In the genomic region with DNA sequence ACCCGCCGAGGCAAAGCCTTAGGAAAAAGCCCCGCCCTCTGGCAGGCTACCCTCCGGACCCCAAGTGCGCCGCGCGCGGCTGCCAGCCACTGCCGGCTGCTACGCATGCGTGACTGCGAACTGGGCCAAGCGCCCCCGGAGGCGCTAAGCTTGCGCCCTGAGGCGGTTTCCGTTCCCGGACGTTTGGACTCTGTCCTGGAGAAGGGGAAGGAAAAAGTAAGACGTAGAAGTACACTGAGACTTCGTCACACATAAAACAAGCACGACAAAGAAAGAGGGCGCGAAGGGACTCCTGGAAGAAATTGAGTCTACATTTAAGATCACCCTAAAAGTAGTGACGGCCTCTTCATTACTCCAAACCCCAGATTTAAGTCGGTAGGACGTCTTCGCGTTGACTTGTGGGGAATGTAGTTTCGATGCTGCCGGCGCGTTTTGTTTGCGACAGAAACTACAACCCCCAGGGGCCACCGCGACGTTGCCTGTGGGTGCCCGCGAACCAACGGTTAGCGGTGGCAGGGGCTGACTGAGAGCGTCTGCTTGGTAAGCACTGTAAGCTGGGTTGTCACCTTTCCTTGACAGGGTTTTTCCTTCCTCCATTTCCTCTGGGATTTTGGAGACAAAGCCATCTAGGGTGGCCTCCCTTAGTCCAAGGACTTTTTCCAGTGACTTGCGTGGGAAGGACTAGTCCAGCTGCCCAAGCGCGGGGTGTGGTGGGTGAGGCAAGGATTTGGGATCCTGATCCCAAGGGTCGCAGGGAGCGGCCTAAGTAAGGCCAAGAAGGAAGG, we compare ENCODE assay signal across 8 cellular contexts. TPM values are rescaled to one million over a fixed set of nuclear protein-coding genes. Genes with fewer than 3 reads are reported as not detected.
DNase-seq lines count a peak whose midpoint lies in the region; ATAC-seq, FAIRE-seq and TF ChIP-seq lines count a peak whose summit lies in the region.

A gene (plus strand): TSS at position 472 of the 785 bp plus-strand sequence. CDS start 49,715 bp downstream, outside the sequence.

- peak within 1 kb of the TSS; percentile 96 for H2AFZ ChIP-seq in Loucy (ENCODE audit: low read length)

- H3K4me3 ChIP-seq in Loucy (ENCODE audit: low read length, poor library complexity, severe bottlenecking), result peak within 1 kb of the TSS; percentile 91
- peak within 1 kb of the TSS; percentile 71 for H3K4me3 ChIP-seq in fibroblast of pulmonary artery (replicated peaks; ENCODE audit: low read depth, low read length)

- H3K4me1 ChIP-seq in ES-I3 (ENCODE audit: insufficient read depth, low read length) (no peaks in the 10 kb centered on the region), Loucy (ENCODE audit: insufficient read depth, low read length, poor library complexity, severe bottlenecking) (peaks cover 50% of the 10 kb centered on the region)

- peaks cover 78% of the 10 kb centered on the region for H3K79me2 ChIP-seq in Loucy (ENCODE audit: insufficient read depth, low read length)

- H3K9ac ChIP-seq in ES-I3 (ENCODE audit: low read depth, low read length) (peak within 1 kb of the TSS; percentile 94), Loucy (ENCODE audit: low read depth, low read length, poor library complexity, severe bottlenecking) (peak within 1 kb of the TSS; percentile 94)

- FAIRE-seq in H54 (lab: Jason Lieb, UNC), result peak; percentile 30

- peak within 1 kb of the TSS; percentile 94 to 96 for H3K27ac Mint-ChIP-seq in natural killer cell treated with Interleukin-12 subunit alpha and Interleukin-12 subunit beta and Interleukin-15 and Interleukin-18, amount 100 ng/mL, for 72 hours

- H3K4me3 Mint-ChIP-seq in natural killer cell treated with Interleukin-12 subunit alpha and Interleukin-12 subunit beta and Interleukin-15 and Interleukin-18, amount 100 ng/mL, for 72 hours, result peak within 1 kb of the TSS; percentile 96

- H3K9me3 Mint-ChIP-seq in natural killer cell treated with Interleukin-12 subunit alpha and Interleukin-12 subunit beta and Interleukin-15 and Interleukin-18, amount 100 ng/mL, for 72 hours, result no peaks in the 10 kb centered on the region

- H3K27me3 ChIP-seq in Loucy (ENCODE audit: insufficient read depth, low read length, poor library complexity, severe bottlenecking), result no peaks in the 10 kb centered on the region

- peak within 1 kb of the TSS; percentile 90 for H3K4me2 ChIP-seq in Loucy (ENCODE audit: low read depth, low read length, poor library complexity, severe bottlenecking)

- peak; percentile 16; the same call in 1 of the 2 replicates for TF ChIP-seq CTCF in Loucy (conservative IDR thresholded peaks at IDR 0.05; ENCODE audit: low read length)
- peak; percentile 9 for TF ChIP-seq CTCF in fibroblast of pulmonary artery (IDR thresholded peaks at IDR 0.05; ENCODE audit: low read length, missing control alignments)

- DNase-seq in H54 (ENCODE audit: insufficient read length, low spot score) (peak; percentile 75), SHP77 treated with DMSO at 0.1 percent for 48 hours (lab: John Stamatoyannopoulos, UW) (peak; percentile 96), fibroblast of pulmonary artery (ENCODE audit: low read depth) (peak; percentile 98)
- peak; percentile 98 for DNase-seq in activated effector memory CD4-positive, alpha-beta T cell treated with anti-CD3 and anti-CD28 coated beads, Interleukin-2, amount 50 U/mL, for 16 hours
- peak; percentile 96 for DNase-seq in natural killer cell treated with Interleukin-12 subunit alpha and Interleukin-12 subunit beta and Interleukin-15 and Interleukin-18, amount 100 ng/mL, for 72 hours (ENCODE audit: low spot score)
- DNase-seq in stimulated activated naive CD8-positive, alpha-beta T cell treated with anti-CD3 and anti-CD28 coated beads, Interleukin-15, Interleukin-2, amounts not matched to agents 100 U/mL and 50 U/mL, for 24 hours, result peak; percentile 97

- H3F3A ChIP-seq in Loucy (ENCODE audit: low read depth), result no peaks in the 10 kb centered on the region

- H3K4me1 Mint-ChIP-seq in natural killer cell treated with Interleukin-12 subunit alpha and Interleukin-12 subunit beta and Interleukin-15 and Interleukin-18, amount 100 ng/mL, for 72 hours (ENCODE audit: low read depth in 2 of 2), result peaks cover 35 to 55% of the 10 kb centered on the region in 2 donors

- H3K36me3 Mint-ChIP-seq in natural killer cell treated with Interleukin-12 subunit alpha and Interleukin-12 subunit beta and Interleukin-15 and Interleukin-18, amount 100 ng/mL, for 72 hours, result peaks cover 5% of the 10 kb centered on the region

- H3K36me3 ChIP-seq in ES-I3 (ENCODE audit: insufficient read depth, low read length) (no peaks in the 10 kb centered on the region), Loucy (ENCODE audit: insufficient read depth, low read length) (no peaks in the 10 kb centered on the region)

- ATAC-seq in natural killer cell treated with Interleukin-12 subunit alpha and Interleukin-12 subunit beta and Interleukin-15 and Interleukin-18, amount 100 ng/mL, for 72 hours, result peak; percentile 88 to 89
- peak; percentile 69 for ATAC-seq in stimulated activated naive CD8-positive, alpha-beta T cell treated with anti-CD3 and anti-CD28 coated beads, Interleukin-15, Interleukin-2, amounts not matched to agents 100 U/mL and 50 U/mL, for 24 hours

- no peaks in the 10 kb centered on the region for H3K9me2 ChIP-seq in Loucy (replicated peaks; ENCODE audit: low read depth, low read length)

- peak; percentile 69 for TF ChIP-seq POLR2A in H54 (IDR thresholded peaks at IDR 0.05; ENCODE audit: low read depth, low read length)

- H3K9me3 ChIP-seq in ES-I3 (ENCODE audit: control insufficient read depth, insufficient read depth, low read length) (no peaks in the 10 kb centered on the region), Loucy (ENCODE audit: insufficient read depth, low read depth, low read length) (no peaks in the 10 kb centered on the region)

- H4K20me1 ChIP-seq in Loucy (ENCODE audit: insufficient read depth, low read length, poor library complexity, severe bottlenecking), result peaks cover 27% of the 10 kb centered on the region

- no peaks in the 10 kb centered on the region for H3K27me3 Mint-ChIP-seq in natural killer cell treated with Interleukin-12 subunit alpha and Interleukin-12 subunit beta and Interleukin-15 and Interleukin-18, amount 100 ng/mL, for 72 hours

RNA-seq across cellular contexts. Expression of the gene that starts here (rescaled TPM):
- 10 to 100 TPM; 14.4 to 29.3 TPM for total RNA-seq in natural killer cell treated with Interleukin-12 subunit alpha and Interleukin-12 subunit beta and Interleukin-15 and Interleukin-18, amount 100 ng/mL, for 72 hours

Comparison
In these comparisons a context has a peak if more than half of its experiments do, and no peak if none do; other contexts are left out.
1. Peak in every context shown above with its lines: DNase-seq, ATAC-seq and H3K4me3 ChIP-seq.